1 cellular context compared by ENCODE assay signal in the genomic region with DNA sequence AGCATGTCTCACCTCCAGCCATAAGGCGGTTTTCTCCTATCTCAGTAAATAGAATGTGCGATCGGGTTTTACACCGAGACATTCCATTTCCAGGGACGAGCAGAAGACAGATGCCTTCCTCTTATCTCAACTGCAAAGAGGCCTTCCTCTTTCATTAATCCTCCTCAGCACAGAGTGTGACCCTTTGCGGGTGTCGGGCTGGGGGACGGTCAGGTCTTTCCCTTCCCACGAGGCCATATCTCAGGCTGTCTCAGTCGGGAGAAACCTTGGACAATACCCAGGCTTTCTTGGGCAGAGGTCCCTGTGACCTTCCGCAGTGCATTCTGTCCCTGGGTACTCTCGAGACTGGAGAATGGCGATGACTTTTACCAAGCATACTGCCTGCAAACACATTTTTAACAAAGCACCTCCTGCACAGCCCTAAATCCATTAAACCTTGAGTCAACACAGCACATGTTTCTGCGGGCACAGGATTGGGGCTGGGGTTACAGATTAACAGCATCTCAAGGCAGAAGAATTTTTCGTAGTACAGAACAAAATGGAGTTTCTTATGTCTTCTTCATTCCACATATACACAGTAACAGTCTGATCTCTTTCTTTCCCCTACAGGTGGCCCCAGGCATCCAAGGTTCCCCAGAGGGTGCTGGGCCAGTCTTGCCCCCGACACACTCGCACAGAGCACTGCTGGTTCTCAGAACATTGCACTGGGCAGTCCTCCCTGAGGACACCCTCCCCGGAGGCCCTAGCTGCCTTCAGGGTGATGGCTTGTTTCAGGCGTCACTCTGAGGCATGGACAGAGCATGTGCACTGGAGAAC.
TF ChIP-seq lines count a peak whose summit lies in the region.
"Not testable (repeated sequence)": the region's sequence is repeated elsewhere in the genome, so short reads cannot be mapped to it uniquely, and the experiment has no call there.

No MANE protein-coding gene starts in this region.

TF ChIP-seq in K562, 482 proteins besides CTCF, POLR2A, EP300 and RAD21 (continues in another document):
- peak; percentile 54; the same call in 1 of the 2 replicates for TF ChIP-seq KLF6 (CRISPR knock-in tag; IDR thresholded peaks at IDR 0.05; ENCODE audit: borderline replicate concordance)
- not testable (repeated sequence) for TF ChIP-seq NR2C2 (CRISPR knock-in tag; IDR thresholded peaks at IDR 0.05); NR4A1 (CRISPR knock-in tag; IDR thresholded peaks at IDR 0.05); TEAD4 (CRISPR knock-in tag; IDR thresholded peaks at IDR 0.05; ENCODE audit: borderline replicate concordance); NR2C1 (IDR thresholded peaks at IDR 0.05)
- peak; percentile 40 for TF ChIP-seq NR2C2 (tag; IDR thresholded peaks at IDR 0.05)
- 0 out of 2 replicates have a peak, but pooled peaks have one; percentile 18 for TF ChIP-seq NCOR1 (IDR thresholded peaks at IDR 0.05)
- peak; percentile 80; the same call in 1 of the 2 replicates for TF ChIP-seq ZNF583 (CRISPR knock-in tag; IDR thresholded peaks at IDR 0.05)
- TF ChIP-seq, protein P1, sequence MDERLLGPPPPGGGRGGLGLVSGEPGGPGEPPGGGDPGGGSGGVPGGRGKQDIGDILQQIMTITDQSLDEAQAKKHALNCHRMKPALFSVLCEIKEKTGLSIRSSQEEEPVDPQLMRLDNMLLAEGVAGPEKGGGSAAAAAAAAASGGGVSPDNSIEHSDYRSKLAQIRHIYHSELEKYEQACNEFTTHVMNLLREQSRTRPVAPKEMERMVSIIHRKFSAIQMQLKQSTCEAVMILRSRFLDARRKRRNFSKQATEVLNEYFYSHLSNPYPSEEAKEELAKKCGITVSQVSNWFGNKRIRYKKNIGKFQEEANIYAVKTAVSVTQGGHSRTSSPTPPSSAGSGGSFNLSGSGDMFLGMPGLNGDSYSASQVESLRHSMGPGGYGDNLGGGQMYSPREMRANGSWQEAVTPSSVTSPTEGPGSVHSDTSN (CRISPR knock-in tag; IDR thresholded peaks at IDR 0.05; ENCODE audit: low read depth) = not testable (repeated sequence)
- TF ChIP-seq, protein P1 (tag; conservative IDR thresholded peaks at IDR 0.05; ENCODE audit: low read depth) = peak; percentile 19
- TF ChIP-seq GTF2A2 (tag; IDR thresholded peaks at IDR 0.05) = peak; percentile 67; the same call in 1 of the 2 replicates
- TF ChIP-seq, protein P2, sequence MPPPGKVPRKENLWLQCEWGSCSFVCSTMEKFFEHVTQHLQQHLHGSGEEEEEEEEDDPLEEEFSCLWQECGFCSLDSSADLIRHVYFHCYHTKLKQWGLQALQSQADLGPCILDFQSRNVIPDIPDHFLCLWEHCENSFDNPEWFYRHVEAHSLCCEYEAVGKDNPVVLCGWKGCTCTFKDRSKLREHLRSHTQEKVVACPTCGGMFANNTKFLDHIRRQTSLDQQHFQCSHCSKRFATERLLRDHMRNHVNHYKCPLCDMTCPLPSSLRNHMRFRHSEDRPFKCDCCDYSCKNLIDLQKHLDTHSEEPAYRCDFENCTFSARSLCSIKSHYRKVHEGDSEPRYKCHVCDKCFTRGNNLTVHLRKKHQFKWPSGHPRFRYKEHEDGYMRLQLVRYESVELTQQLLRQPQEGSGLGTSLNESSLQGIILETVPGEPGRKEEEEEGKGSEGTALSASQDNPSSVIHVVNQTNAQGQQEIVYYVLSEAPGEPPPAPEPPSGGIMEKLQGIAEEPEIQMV (tag; conservative IDR thresholded peaks at IDR 0.05; ENCODE audit: low read depth) = peak; percentile 76
- TF ChIP-seq, protein P3, sequence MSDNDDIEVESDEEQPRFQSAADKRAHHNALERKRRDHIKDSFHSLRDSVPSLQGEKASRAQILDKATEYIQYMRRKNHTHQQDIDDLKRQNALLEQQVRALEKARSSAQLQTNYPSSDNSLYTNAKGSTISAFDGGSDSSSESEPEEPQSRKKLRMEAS (CRISPR knock-in tag; IDR thresholded peaks at IDR 0.05) = peak; percentile 55; the same call in 1 of the 2 replicates
- TF ChIP-seq HDAC8 (tag; IDR thresholded peaks at IDR 0.05) = peak; percentile 88
- TF ChIP-seq ZNF79 (CRISPR knock-in tag; IDR thresholded peaks at IDR 0.05; ENCODE audit: low read depth) = peak; percentile 52; the same call in 1 of the 2 replicates
- peak; percentile 48 for TF ChIP-seq CBFA2T3 (IDR thresholded peaks at IDR 0.05)
- TF ChIP-seq, protein P4, sequence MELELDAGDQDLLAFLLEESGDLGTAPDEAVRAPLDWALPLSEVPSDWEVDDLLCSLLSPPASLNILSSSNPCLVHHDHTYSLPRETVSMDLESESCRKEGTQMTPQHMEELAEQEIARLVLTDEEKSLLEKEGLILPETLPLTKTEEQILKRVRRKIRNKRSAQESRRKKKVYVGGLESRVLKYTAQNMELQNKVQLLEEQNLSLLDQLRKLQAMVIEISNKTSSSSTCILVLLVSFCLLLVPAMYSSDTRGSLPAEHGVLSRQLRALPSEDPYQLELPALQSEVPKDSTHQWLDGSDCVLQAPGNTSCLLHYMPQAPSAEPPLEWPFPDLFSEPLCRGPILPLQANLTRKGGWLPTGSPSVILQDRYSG (tag; conservative IDR thresholded peaks at IDR 0.05; ENCODE audit: low read depth) = peak; percentile 88
- TF ChIP-seq, protein P5, sequence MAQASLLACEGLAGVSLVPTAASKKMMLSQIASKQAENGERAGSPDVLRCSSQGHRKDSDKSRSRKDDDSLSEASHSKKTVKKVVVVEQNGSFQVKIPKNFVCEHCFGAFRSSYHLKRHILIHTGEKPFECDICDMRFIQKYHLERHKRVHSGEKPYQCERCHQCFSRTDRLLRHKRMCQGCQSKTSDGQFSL (CRISPR knock-in tag; IDR thresholded peaks at IDR 0.05) = not testable (repeated sequence)
- TF ChIP-seq, protein P5 (tag; IDR thresholded peaks at IDR 0.05) = peak in 1 of 2 experiments; percentile 87; a peak in 2 of 4 replicates
- peak in 1 of 2 experiments; percentile 98; a peak in 1 of 4 replicates for TF ChIP-seq FOXA3 (CRISPR knock-in tag; conservative IDR thresholded peaks at IDR 0.05 in 1 of 2, IDR thresholded peaks at IDR 0.05 in 1 of 2)
- peak; percentile 29; the same call in 1 of the 2 replicates for TF ChIP-seq ZNF239 (CRISPR knock-in tag; IDR thresholded peaks at IDR 0.05)
- TF ChIP-seq, protein P6, sequence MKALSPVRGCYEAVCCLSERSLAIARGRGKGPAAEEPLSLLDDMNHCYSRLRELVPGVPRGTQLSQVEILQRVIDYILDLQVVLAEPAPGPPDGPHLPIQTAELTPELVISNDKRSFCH (CRISPR knock-in tag; IDR thresholded peaks at IDR 0.05) = not testable (repeated sequence)
- TF ChIP-seq, protein P6 (tag; IDR thresholded peaks at IDR 0.05) = peak; percentile 93
- TF ChIP-seq DDX20 (tag; IDR thresholded peaks at IDR 0.05; ENCODE audit: low read depth) = peak; percentile 80
- peak; percentile 38; the same call in 1 of the 2 replicates for TF ChIP-seq SMARCE1 (IDR thresholded peaks at IDR 0.05)
- peak; percentile 80 for TF ChIP-seq ZBTB17 (CRISPR knock-in tag; IDR thresholded peaks at IDR 0.05)
- TF ChIP-seq, protein P7, sequence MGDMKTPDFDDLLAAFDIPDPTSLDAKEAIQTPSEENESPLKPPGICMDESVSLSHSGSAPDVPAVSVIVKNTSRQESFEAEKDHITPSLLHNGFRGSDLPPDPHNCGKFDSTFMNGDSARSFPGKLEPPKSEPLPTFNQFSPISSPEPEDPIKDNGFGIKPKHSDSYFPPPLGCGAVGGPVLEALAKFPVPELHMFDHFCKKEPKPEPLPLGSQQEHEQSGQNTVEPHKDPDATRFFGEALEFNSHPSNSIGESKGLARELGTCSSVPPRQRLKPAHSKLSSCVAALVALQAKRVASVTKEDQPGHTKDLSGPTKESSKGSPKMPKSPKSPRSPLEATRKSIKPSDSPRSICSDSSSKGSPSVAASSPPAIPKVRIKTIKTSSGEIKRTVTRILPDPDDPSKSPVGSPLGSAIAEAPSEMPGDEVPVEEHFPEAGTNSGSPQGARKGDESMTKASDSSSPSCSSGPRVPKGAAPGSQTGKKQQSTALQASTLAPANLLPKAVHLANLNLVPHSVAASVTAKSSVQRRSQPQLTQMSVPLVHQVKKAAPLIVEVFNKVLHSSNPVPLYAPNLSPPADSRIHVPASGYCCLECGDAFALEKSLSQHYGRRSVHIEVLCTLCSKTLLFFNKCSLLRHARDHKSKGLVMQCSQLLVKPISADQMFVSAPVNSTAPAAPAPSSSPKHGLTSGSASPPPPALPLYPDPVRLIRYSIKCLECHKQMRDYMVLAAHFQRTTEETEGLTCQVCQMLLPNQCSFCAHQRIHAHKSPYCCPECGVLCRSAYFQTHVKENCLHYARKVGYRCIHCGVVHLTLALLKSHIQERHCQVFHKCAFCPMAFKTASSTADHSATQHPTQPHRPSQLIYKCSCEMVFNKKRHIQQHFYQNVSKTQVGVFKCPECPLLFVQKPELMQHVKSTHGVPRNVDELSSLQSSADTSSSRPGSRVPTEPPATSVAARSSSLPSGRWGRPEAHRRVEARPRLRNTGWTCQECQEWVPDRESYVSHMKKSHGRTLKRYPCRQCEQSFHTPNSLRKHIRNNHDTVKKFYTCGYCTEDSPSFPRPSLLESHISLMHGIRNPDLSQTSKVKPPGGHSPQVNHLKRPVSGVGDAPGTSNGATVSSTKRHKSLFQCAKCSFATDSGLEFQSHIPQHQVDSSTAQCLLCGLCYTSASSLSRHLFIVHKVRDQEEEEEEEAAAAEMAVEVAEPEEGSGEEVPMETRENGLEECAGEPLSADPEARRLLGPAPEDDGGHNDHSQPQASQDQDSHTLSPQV (IDR thresholded peaks at IDR 0.05) = peak; percentile 86
- TF ChIP-seq MEF2D (tag; conservative IDR thresholded peaks at IDR 0.05; ENCODE audit: low read depth) = peak; percentile 82; the same call in 1 of the 2 replicates
- peak; percentile 26; the same call in 1 of the 2 replicates for TF ChIP-seq TAL1 (IDR thresholded peaks at IDR 0.05)
- TF ChIP-seq ZKSCAN8 (CRISPR knock-in tag; IDR thresholded peaks at IDR 0.05) = 0 out of 2 replicates have a peak, but pooled peaks have one; percentile 50
- TF ChIP-seq TCF3 (CRISPR knock-in tag; IDR thresholded peaks at IDR 0.05) = peak; percentile 60
- peak; percentile 88 for TF ChIP-seq NR4A1 (tag; IDR thresholded peaks at IDR 0.05)
- TF ChIP-seq ZNF589 (CRISPR knock-in tag; IDR thresholded peaks at IDR 0.05; ENCODE audit: low read depth) = peak; percentile 35; the same call in 1 of the 2 replicates
- TF ChIP-seq MEIS2 (IDR thresholded peaks at IDR 0.05; ENCODE audit: partially characterized antibody) = peak; percentile 50
- TF ChIP-seq L3MBTL2 (IDR thresholded peaks at IDR 0.05) = peak; percentile 55; the same call in 1 of the 2 replicates
- TF ChIP-seq MECOM (CRISPR knock-in tag; IDR thresholded peaks at IDR 0.05) = peak; percentile 62; the same call in 1 of the 2 replicates
- TF ChIP-seq ZNF766 (CRISPR knock-in tag; conservative IDR thresholded peaks at IDR 0.05) = peak; percentile 74; the same call in 1 of the 2 replicates
- TF ChIP-seq PTRF (tag; IDR thresholded peaks at IDR 0.05) = peak; percentile 87
- TF ChIP-seq, protein P8, sequence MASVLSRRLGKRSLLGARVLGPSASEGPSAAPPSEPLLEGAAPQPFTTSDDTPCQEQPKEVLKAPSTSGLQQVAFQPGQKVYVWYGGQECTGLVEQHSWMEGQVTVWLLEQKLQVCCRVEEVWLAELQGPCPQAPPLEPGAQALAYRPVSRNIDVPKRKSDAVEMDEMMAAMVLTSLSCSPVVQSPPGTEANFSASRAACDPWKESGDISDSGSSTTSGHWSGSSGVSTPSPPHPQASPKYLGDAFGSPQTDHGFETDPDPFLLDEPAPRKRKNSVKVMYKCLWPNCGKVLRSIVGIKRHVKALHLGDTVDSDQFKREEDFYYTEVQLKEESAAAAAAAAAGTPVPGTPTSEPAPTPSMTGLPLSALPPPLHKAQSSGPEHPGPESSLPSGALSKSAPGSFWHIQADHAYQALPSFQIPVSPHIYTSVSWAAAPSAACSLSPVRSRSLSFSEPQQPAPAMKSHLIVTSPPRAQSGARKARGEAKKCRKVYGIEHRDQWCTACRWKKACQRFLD (CRISPR knock-in tag; IDR thresholded peaks at IDR 0.05) = 0 out of 2 replicates have a peak, but pooled peaks have one; percentile 65
- TF ChIP-seq DMBX1 (CRISPR knock-in tag; IDR thresholded peaks at IDR 0.05; ENCODE audit: borderline replicate concordance) = peak; percentile 82
- peak; percentile 80; the same call in 1 of the 2 replicates for TF ChIP-seq PYGO2 (tag; IDR thresholded peaks at IDR 0.05)
- 0 out of 2 replicates have a peak, but pooled peaks have one; percentile 54 for TF ChIP-seq ERF (CRISPR knock-in tag; IDR thresholded peaks at IDR 0.05)
- peak; percentile 31; the same call in 1 of the 2 replicates for TF ChIP-seq TEAD4 (IDR thresholded peaks at IDR 0.05; ENCODE audit: low read length)
- TF ChIP-seq CTBP1 (IDR thresholded peaks at IDR 0.05; ENCODE audit: borderline replicate concordance) = peak; percentile 49; the same call in 1 of the 2 replicates
- TF ChIP-seq ZNF668 (CRISPR knock-in tag; IDR thresholded peaks at IDR 0.05) = 0 out of 2 replicates have a peak, but pooled peaks have one; percentile 28
- TF ChIP-seq, protein P9, sequence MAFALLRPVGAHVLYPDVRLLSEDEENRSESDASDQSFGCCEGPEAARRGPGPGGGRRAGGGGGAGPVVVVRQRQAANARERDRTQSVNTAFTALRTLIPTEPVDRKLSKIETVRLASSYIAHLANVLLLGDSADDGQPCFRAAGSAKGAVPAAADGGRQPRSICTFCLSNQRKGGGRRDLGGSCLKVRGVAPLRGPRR (CRISPR knock-in tag; IDR thresholded peaks at IDR 0.05) = peak; percentile 52; the same call in 1 of the 2 replicates
- peak; percentile 80 for TF ChIP-seq SMAD4 (CRISPR knock-in tag; conservative IDR thresholded peaks at IDR 0.05)
- 0 out of 2 replicates have a peak, but pooled peaks have one; percentile 31 for TF ChIP-seq TEAD2 (tag; IDR thresholded peaks at IDR 0.05)
- 0 out of 2 replicates have a peak, but pooled peaks have one; percentile 25 for TF ChIP-seq ZNF644 (tag; IDR thresholded peaks at IDR 0.05; ENCODE audit: low read depth)
- TF ChIP-seq, protein P10, sequence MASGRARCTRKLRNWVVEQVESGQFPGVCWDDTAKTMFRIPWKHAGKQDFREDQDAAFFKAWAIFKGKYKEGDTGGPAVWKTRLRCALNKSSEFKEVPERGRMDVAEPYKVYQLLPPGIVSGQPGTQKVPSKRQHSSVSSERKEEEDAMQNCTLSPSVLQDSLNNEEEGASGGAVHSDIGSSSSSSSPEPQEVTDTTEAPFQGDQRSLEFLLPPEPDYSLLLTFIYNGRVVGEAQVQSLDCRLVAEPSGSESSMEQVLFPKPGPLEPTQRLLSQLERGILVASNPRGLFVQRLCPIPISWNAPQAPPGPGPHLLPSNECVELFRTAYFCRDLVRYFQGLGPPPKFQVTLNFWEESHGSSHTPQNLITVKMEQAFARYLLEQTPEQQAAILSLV (tag; IDR thresholded peaks at IDR 0.05) = 0 out of 2 replicates have a peak, but pooled peaks have one; percentile 41
- peak; percentile 50; the same call in 1 of the 2 replicates for TF ChIP-seq NR2C1 (tag; IDR thresholded peaks at IDR 0.05)
- TF ChIP-seq ZNF311 (CRISPR knock-in tag; IDR thresholded peaks at IDR 0.05) = 0 out of 2 replicates have a peak, but pooled peaks have one; percentile 29
